ENCODE assay signal across 37 cellular contexts in the genomic region with DNA sequence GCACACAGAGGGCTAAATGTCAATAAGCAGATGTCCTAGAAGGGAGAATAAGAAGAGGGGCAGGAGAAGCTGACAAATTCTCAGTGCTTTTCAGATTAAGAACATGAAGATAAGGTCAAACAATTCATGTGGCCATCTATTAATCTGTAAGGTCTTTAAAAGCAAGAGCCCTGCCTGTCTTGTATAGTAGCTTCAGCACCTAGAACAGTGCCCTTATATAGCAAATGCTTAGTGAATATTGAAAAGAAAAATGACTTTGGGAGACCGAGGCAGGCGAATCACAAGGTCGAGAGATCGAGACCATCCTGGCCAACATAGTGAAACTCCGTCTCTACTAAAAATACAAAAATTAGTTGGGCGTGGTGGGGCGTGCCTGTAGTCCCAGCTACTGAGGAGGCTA. TPM values are rescaled to one million over a fixed set of nuclear protein-coding genes. Genes with fewer than 3 reads are reported as not detected.
"Had no signal": no experiment of that assay in that cellular context is flagged by ENCODE, and none has a peak within 500 bp of the region (broad histone marks: within the 10 kb centered on the region; RNA-seq: fewer than 3 reads in every experiment).

No MANE protein-coding gene starts in this region.

- H3K9me3 ChIP-seq: MG63 had no signal

- H3K9ac ChIP-seq: KMS-11 had no signal

- H3K27me3 ChIP-seq: MG63 had no signal

- H3K4me2 ChIP-seq: KMS-11 had no signal

- H3K36me3 ChIP-seq: MG63 had no signal

- H3K4me3 ChIP-seq: MG63 had no signal

- DNase-seq: Karpas-422, Kasumi-1, MG63, MM.1S, NCI-H1048, NCI-H1092, NCI-H1092 treated with DMSO at 0.1 percent for 48 hours, NCI-H1105, NCI-H1105 treated with DMSO at 0.1 percent for 48 hours, NCI-H1417, NCI-H1417 treated with DMSO at 0.1 percent for 48 hours, NCI-H1436, NCI-H1436 treated with DMSO at 0.1 percent for 48 hours, NCI-H146, NCI-H1694, NCI-H1694 treated with DMSO at 0.1 percent for 48 hours, NCI-H187, NCI-H187 treated with DMSO at 0.1 percent for 48 hours, NCI-H1930, NCI-H2029, NCI-H2029 treated with DMSO at 0.1 percent for 48 hours, NCI-H2081, NCI-H2081 treated with DMSO at 0.1 percent for 48 hours, NCI-H2107, NCI-H2171, NCI-H2171 treated with DMSO at 0.1 percent for 48 hours, NCI-H2227 treated with DMSO at 0.1 percent for 48 hours, NCI-H226, NCI-H345, NCI-H446, NCI-H446 treated with DMSO at 0.1 percent for 48 hours, NCI-H510A had no signal

- H3K27ac ChIP-seq: KMS-11 had no signal

RNA-seq across cellular contexts. Expression of a gene that starts 18.1 kb away (rescaled TPM):
- total RNA-seq: LHCN-M2, M059J, MCF 10A, NCI-H460 had no signal
